Comparison of ENCODE assay signal across 40 cellular contexts in genomic region chr7:142307246-142307900, GRCh38. TPM values are rescaled to one million over a fixed set of nuclear protein-coding genes. Genes with fewer than 3 reads are reported as not detected.
"Had no signal": no experiment of that assay in that cellular context is flagged by ENCODE, and none has a peak within 500 bp of the region (broad histone marks: within the 10 kb centered on the region; RNA-seq: fewer than 3 reads in every experiment).

No MANE protein-coding gene starts in this region.

- H3K27me3 ChIP-seq: brain microvascular endothelial cell, ovary, thyroid gland, upper lobe of left lung, vagina had no signal

- H3K27ac Mint-ChIP-seq: activated CD4-positive, alpha-beta T cell treated with anti-CD3 and anti-CD28 coated beads, Interleukin-2, amount 10 ng/mL, durations not matched to agents 24 days and 14 days; activated naive CD8-positive, alpha-beta T cell; progenitor cell of endocrine pancreas; stimulated activated naive CD8-positive, alpha-beta T cell treated with anti-CD3 and anti-CD28 coated beads, Interleukin-15, amount 100 ng/mL, for 72 hours had no signal

- H3K27ac ChIP-seq: brain microvascular endothelial cell, coronary artery, dorsolateral prefrontal cortex, gastroesophageal sphincter, hepatocyte, ovary, right lobe of liver, SK-N-MC, thyroid gland, upper lobe of left lung, vagina, WERI-Rb-1 had no signal

- H3K9me3 ChIP-seq: gastroesophageal sphincter, ovary, right lobe of liver, thyroid gland, upper lobe of left lung, vagina had no signal

- H3K4me3 Mint-ChIP-seq: T-helper 1 cell treated with Interleukin-12 subunit alpha and Interleukin-12 subunit beta and Interleukin-4 antibody, amounts not matched to agents 30 μg/mL and 1 μg/mL, for 36 hours had no signal

- H3K4me1 ChIP-seq: gastroesophageal sphincter, right lobe of liver, thyroid gland, upper lobe of left lung, vagina had no signal

- DNase-seq: activated CD4-positive, alpha-beta T cell treated with anti-CD3 and anti-CD28 coated beads, Interleukin-2, amount 10 ng/mL, durations not matched to agents 24 days and 14 days; activated CD8-positive, alpha-beta memory T cell treated with anti-CD3 and anti-CD28 coated beads for 24 hours; activated T-cell treated with anti-CD3 and anti-CD28 coated beads, Interleukin-2, amount 50 U/mL, for 1 hour; amniotic stem cell; brain microvascular endothelial cell; dorsolateral prefrontal cortex; effector memory CD4-positive, alpha-beta T cell; erythroblast; left cardiac atrium; left ventricle myocardium superior; ovary; right lobe of liver; stimulated activated CD4-positive, alpha-beta T cell treated with anti-CD3 and anti-CD28 coated beads, Interleukin-2, amount 100 ng/mL, for 48 hours; stimulated activated naive CD8-positive, alpha-beta T cell treated with anti-CD3 and anti-CD28 coated beads, Interleukin-15, amount 100 ng/mL, for 72 hours; substantia nigra; T1000; thyroid gland; upper lobe of left lung; WERI-Rb-1 had no signal

- ATAC-seq: activated CD4-positive, CD25-positive, alpha-beta regulatory T cell treated with anti-CD3 and anti-CD28 coated beads, Interleukin-2, amount 50 U/mL, for 24 hours; gastroesophageal sphincter; left cardiac atrium; left ventricle myocardium superior had no signal

- H3K4me3 ChIP-seq: coronary artery, dorsolateral prefrontal cortex, gastroesophageal sphincter, hepatocyte, ovary, right lobe of liver, SK-N-MC, thyroid gland, upper lobe of left lung, vagina had no signal

- H3K4me1 Mint-ChIP-seq: activated CD4-positive, alpha-beta T cell treated with anti-CD3 and anti-CD28 coated beads, Interleukin-2, amount 10 ng/mL, durations not matched to agents 24 days and 14 days had no signal

- H3K36me3 Mint-ChIP-seq: activated naive CD8-positive, alpha-beta T cell had no signal

- H3K9me3 Mint-ChIP-seq: activated CD4-positive, alpha-beta T cell treated with anti-CD3 and anti-CD28 coated beads, Interleukin-2, amount 10 ng/mL, durations not matched to agents 24 days and 14 days; stimulated activated naive CD8-positive, alpha-beta T cell treated with anti-CD3 and anti-CD28 coated beads, Interleukin-15, amount 100 ng/mL, for 72 hours; T-helper 1 cell treated with Interleukin-12 subunit alpha and Interleukin-12 subunit beta and Interleukin-4 antibody, amounts not matched to agents 30 μg/mL and 1 μg/mL, for 36 hours had no signal

- H3K36me3 ChIP-seq: brain microvascular endothelial cell, gastroesophageal sphincter, ovary, right lobe of liver, thyroid gland, upper lobe of left lung, vagina, WERI-Rb-1 had no signal

RNA-seq across cellular contexts. Expression of gene PRSS58, which starts 49.5 kb away (rescaled TPM):
- total RNA-seq: activated CD4-positive, alpha-beta T cell treated with anti-CD3 and anti-CD28 coated beads, Interleukin-2, amount 10 ng/mL, durations not matched to agents 24 days and 14 days; astrocyte; cardiac septum; cerebellum; dorsolateral prefrontal cortex; fibroblast of lung; fibroblast of villous mesenchyme; gastroesophageal sphincter; hepatocyte; left cardiac atrium; left ventricle myocardium superior; lung microvascular endothelial cell; mesenteric fat pad; mucosa of gallbladder; ovary; progenitor cell of endocrine pancreas; renal cortical epithelial cell; right lobe of liver; skeletal muscle tissue; thyroid gland; upper lobe of left lung; vagina had no signal
- polyA plus RNA-seq: fibroblast of lung, hepatocyte, keratinocyte, neural cell, ovary had no signal
